In genomic region chr17:3433210-3433609, GRCh38 we compare ENCODE assay signal across 14 cellular contexts. TPM values are rescaled to one million over a fixed set of nuclear protein-coding genes. Genes with fewer than 3 reads are reported as not detected.
DNase-seq lines count a peak whose midpoint lies in the region; ATAC-seq, FAIRE-seq and TF ChIP-seq lines count a peak whose summit lies in the region.
"Not testable (repeated sequence)": the region's sequence is repeated elsewhere in the genome, so short reads cannot be mapped to it uniquely, and the experiment has no call there.
"Had no signal": no experiment of that assay in that cellular context is flagged by ENCODE, and none has a peak within 500 bp of the region (broad histone marks: within the 10 kb centered on the region; RNA-seq: fewer than 3 reads in every experiment).

No MANE protein-coding gene starts in this region.

- not testable (repeated sequence) for H3K79me2 ChIP-seq in SK-N-SH (ENCODE audit: insufficient read depth); HepG2 (ENCODE audit: insufficient read depth, low read length)

- H3K27me3 Mint-ChIP-seq in activated CD8-positive, alpha-beta T cell treated with anti-CD3 and anti-CD28 coated beads, Interleukin-2, amount 10 ng/mL, durations not matched to agents 7 days and 5 days (ENCODE audit: low read depth); endodermal cell (ENCODE audit: insufficient read depth): not testable (repeated sequence)

- DNase-seq in AML-193 (lab: John Stamatoyannopoulos, UW) (peak; percentile 45 to 47), NAMALWA (ENCODE audit: low spot score) (peak; percentile 2), endodermal cell (peak; percentile 89), HepG2 (ENCODE audit: low spot score) (peak; percentile 7)
- DNase-seq in H54 (ENCODE audit: insufficient read length, low spot score); SK-N-SH: not testable (repeated sequence)
- DNase-seq in activated CD8-positive, alpha-beta T cell treated with anti-CD3 and anti-CD28 coated beads, Interleukin-2, amount 10 ng/mL, durations not matched to agents 7 days and 5 days, result peak; percentile 39
- peak; percentile 13 for DNase-seq in stimulated activated CD4-positive, alpha-beta T cell treated with anti-CD3 and anti-CD28 coated beads, Interleukin-12 subunit alpha, Interleukin-12 subunit beta, amount 100 ng/mL, for 4 hours

- POLR2A ChIA-PET in SK-N-SH (lab: Yijun Ruan, JAX); activated CD8-positive, alpha-beta T cell treated with anti-CD3 and anti-CD28 coated beads, Interleukin-2, amount 10 ng/mL, durations not matched to agents 7 days and 5 days (lab: Charles Lee); HepG2 (lab: Yijun Ruan, JAX): not testable (repeated sequence)

- not testable (repeated sequence) for H3K36me3 Mint-ChIP-seq in activated CD8-positive, alpha-beta T cell treated with anti-CD3 and anti-CD28 coated beads, Interleukin-2, amount 10 ng/mL, durations not matched to agents 7 days and 5 days (ENCODE audit: low read depth); endodermal cell (ENCODE audit: low read depth)

- 10% methylated on average over 7 of the region's 7 CpGs for WGBS in SK-N-SH (ENCODE audit: low lambda C conversion rate)
- WGBS in endodermal cell (ENCODE audit: insufficient coverage in 1 of 2, insufficient read length in 1 of 2), 2 experiments, result 41 to 52% methylated on average over 6 to 7 of the region's 7 CpGs
- WGBS in HepG2 (ENCODE audit: low lambda C conversion rate), result 7% methylated on average over 7 of the region's 7 CpGs

- not testable (repeated sequence) for H3K9me3 ChIP-seq in SK-N-SH; HepG2 (ENCODE audit: low read length)
- peaks cover 21% of the 10 kb centered on the region for H3K9me3 ChIP-seq in endodermal cell (ENCODE audit: control insufficient read depth, low read length)

- BruUV-seq in HepG2 (replicated peaks; lab: Mats Ljungman, UMichigan), result not testable (repeated sequence)

- not testable (repeated sequence) for H3K27ac ChIP-seq in SK-N-SH (ENCODE audit: low read depth in 2 of 2, low read length in 1 of 2); endodermal cell (ENCODE audit: low read depth, low read length); HepG2 (ENCODE audit: extremely low read length, insufficient read depth, low read length)

- H3K4me1 Mint-ChIP-seq in activated CD8-positive, alpha-beta T cell treated with anti-CD3 and anti-CD28 coated beads, Interleukin-2, amount 10 ng/mL, durations not matched to agents 7 days and 5 days (ENCODE audit: low read depth); endodermal cell: not testable (repeated sequence)

- not testable (repeated sequence) for H3K36me3 ChIP-seq in SK-N-SH (replicated peaks in 1 of 2; ENCODE audit: control insufficient read depth in 1 of 2, insufficient read depth in 2 of 2, low read length in 1 of 2); endodermal cell (ENCODE audit: control insufficient read depth, insufficient read depth, low read length); HepG2 (replicated peaks in 1 of 2; ENCODE audit: control insufficient read depth in 1 of 2, insufficient read depth in 2 of 2, low read length in 2 of 2)

- CTCF ChIA-PET in SK-N-SH (lab: Yijun Ruan, JAX); activated CD8-positive, alpha-beta T cell treated with anti-CD3 and anti-CD28 coated beads, Interleukin-2, amount 10 ng/mL, durations not matched to agents 7 days and 5 days (lab: Charles Lee); HepG2 (lab: Yijun Ruan, JAX; ENCODE audit: low intra/inter-chr PET ratio, low total read pairs): not testable (repeated sequence)

- intact Hi-C loops in HepG2 (cut with micrococcal nuclease; ENCODE audit: unreplicated experiment), result not testable (repeated sequence)

- TF ChIP-seq RAD21 in SK-N-SH (IDR thresholded peaks at IDR 0.05; ENCODE audit: low read length); HepG2 (CRISPR knock-in tag; IDR thresholded peaks at IDR 0.05): not testable (repeated sequence)

- H2AFZ ChIP-seq in SK-N-SH (ENCODE audit: low read depth); HepG2 (ENCODE audit: low read length): not testable (repeated sequence)

- peak; percentile 88 for FAIRE-seq in H54 (lab: Jason Lieb, UNC)
- FAIRE-seq in HepG2 (lab: Jason Lieb, UNC), result not testable (repeated sequence)

- H3K27ac Mint-ChIP-seq in activated CD8-positive, alpha-beta T cell treated with anti-CD3 and anti-CD28 coated beads, Interleukin-2, amount 10 ng/mL, durations not matched to agents 7 days and 5 days; endodermal cell: not testable (repeated sequence)

- H3K4me1 ChIP-seq in SK-N-SH (ENCODE audit: control insufficient read depth in 1 of 2, insufficient read depth in 2 of 2, low read depth in 1 of 2, low read length in 1 of 2); endodermal cell (ENCODE audit: control insufficient read depth, insufficient read depth, low read length); HepG2 (ENCODE audit: insufficient read depth, low read length): not testable (repeated sequence)

- H3K27me3 ChIP-seq in SK-N-SH (ENCODE audit: insufficient read depth); endodermal cell (ENCODE audit: control insufficient read depth, insufficient read depth, low read length, poor library complexity, severe bottlenecking); HepG2 (ENCODE audit: control insufficient read depth in 1 of 2, insufficient read depth in 2 of 2, low read length in 2 of 2): not testable (repeated sequence)

- ATAC-seq in activated CD8-positive, alpha-beta T cell treated with anti-CD3 and anti-CD28 coated beads, Interleukin-2, amount 10 ng/mL, durations not matched to agents 7 days and 5 days, result not testable (repeated sequence)
- peak; percentile 62 for ATAC-seq in HepG2

- not testable (repeated sequence) for H3F3A ChIP-seq in SK-N-SH (replicated peaks; ENCODE audit: insufficient read depth)

- H3K4me3 Mint-ChIP-seq in activated CD8-positive, alpha-beta T cell treated with anti-CD3 and anti-CD28 coated beads, Interleukin-2, amount 10 ng/mL, durations not matched to agents 7 days and 5 days; endodermal cell: not testable (repeated sequence)

- not testable (repeated sequence) for H3K4me2 ChIP-seq in SK-N-SH; HepG2 (ENCODE audit: low read depth, low read length)

- H3K9me2 ChIP-seq in SK-N-SH, result not testable (repeated sequence)

- H3K9me3 Mint-ChIP-seq in activated CD8-positive, alpha-beta T cell treated with anti-CD3 and anti-CD28 coated beads, Interleukin-2, amount 10 ng/mL, durations not matched to agents 7 days and 5 days (ENCODE audit: insufficient read depth), result not testable (repeated sequence)
- H3K9me3 Mint-ChIP-seq in endodermal cell, result peaks cover 38% of the 10 kb centered on the region

- not testable (repeated sequence) for H4K20me1 ChIP-seq in SK-N-SH (ENCODE audit: insufficient read depth); HepG2 (ENCODE audit: insufficient read depth, low read length)

- H3K9ac ChIP-seq in SK-N-SH; endodermal cell (ENCODE audit: extremely low read depth, low read length, poor library complexity, severe bottlenecking); HepG2 (ENCODE audit: insufficient read depth, low read depth, low read length): not testable (repeated sequence)

- not testable (repeated sequence) for TF ChIP-seq EP300 in SK-N-SH (IDR thresholded peaks at IDR 0.05; ENCODE audit: borderline replicate concordance in 1 of 2, low read depth in 1 of 2, low read length in 1 of 2); HepG2 (IDR thresholded peaks at IDR 0.05; ENCODE audit: low read depth in 2 of 2, low read length in 2 of 2); HepG2 (CRISPR knock-in tag; IDR thresholded peaks at IDR 0.05; ENCODE audit: borderline replicate concordance)

- TF ChIP-seq POLR2A in H54 (IDR thresholded peaks at IDR 0.05; ENCODE audit: low read depth, low read length); HepG2 (IDR thresholded peaks at IDR 0.05; ENCODE audit: insufficient read depth in 1 of 2, low read depth in 2 of 2, low read length in 2 of 2): not testable (repeated sequence)

- not testable (repeated sequence) for H3K4me3 ChIP-seq in SK-N-SH (ENCODE audit: low read depth in 2 of 2, low read length in 1 of 2); endodermal cell (ENCODE audit: low read length); HepG2 (replicated peaks in 1 of 3; ENCODE audit: insufficient read depth in 1 of 3, low read depth in 2 of 3, low read length in 3 of 3)

- TF ChIP-seq CTCF in SK-N-SH (IDR thresholded peaks at IDR 0.05); endodermal cell (conservative IDR thresholded peaks at IDR 0.05): not testable (repeated sequence)
- TF ChIP-seq CTCF in HepG2 (CRISPR knock-in tag; IDR thresholded peaks at IDR 0.05), result peak; percentile 31

- in situ Hi-C loops in HepG2 (cut with HindIII; ENCODE audit: extremely low pct_ligation_motif_present, low pct_unique_long_range_greater_than_20kb), result not testable (repeated sequence)

RNA-seq across cellular contexts. Expression of gene OR1E2, which starts 0.4 kb away (rescaled TPM):
- polyA plus RNA-seq in SK-N-SH (2012; rRNA removed) (not detected in 2 replicates), HepG2 (2011; rRNA removed) (not detected in 2 replicates)
- not detected in 2 replicates for polyA plus RNA-seq in SK-N-SH (2012; cell fraction: cytosol; rRNA removed)
- polyA plus RNA-seq in SK-N-SH (2012; cell fraction: nucleus; rRNA removed), result not detected in 2 replicates
- total RNA-seq in activated CD8-positive, alpha-beta T cell treated with anti-CD3 and anti-CD28 coated beads, Interleukin-2, amount 10 ng/mL, durations not matched to agents 7 days and 5 days, result not detected
- total RNA-seq in endodermal cell (not detected), HepG2 (2016; rRNA removed; fragmentation: Illumina TruSeq; extraction: Trizol) (not detected in 2 replicates)
- polyA plus RNA-seq in endodermal cell (2013, experiment 1 of 2), result not detected
- polyA plus RNA-seq in endodermal cell (2013, experiment 2 of 2), result not detected
- total RNA-seq in HepG2 (2016; cell fraction: cytosol; rRNA removed; fragmentation: Illumina TruSeq; extraction: Trizol; ENCODE audit: low read depth), result not detected in 2 replicates
- not detected in 2 replicates for total RNA-seq in HepG2 (2016; cell fraction: insoluble cytoplasmic fraction; rRNA removed; fragmentation: Illumina TruSeq; extraction: Trizol)
- not detected in 2 replicates for total RNA-seq in HepG2 (2016; cell fraction: membrane; rRNA removed; fragmentation: Illumina TruSeq; extraction: Trizol)
- not detected in 2 replicates for total RNA-seq in HepG2 (2016; cell fraction: nucleus; rRNA removed; fragmentation: Illumina TruSeq; extraction: Trizol)
- not detected in 2 replicates for polyA plus RNA-seq in HepG2 (2011; cell fraction: cytosol; rRNA removed)
- not detected in 2 replicates for polyA plus RNA-seq in HepG2 (2011; cell fraction: nucleus; rRNA removed)
- not detected in 2 replicates for polyA plus RNA-seq in HepG2 (2012)
- not detected in 2 replicates for polyA plus RNA-seq in HepG2 (2016; cell fraction: cytosol; fragmentation: Illumina TruSeq; extraction: Trizol; ENCODE audit: low read depth)
- not detected in 2 replicates for polyA plus RNA-seq in HepG2 (2016; cell fraction: insoluble cytoplasmic fraction; fragmentation: Illumina TruSeq; extraction: Trizol; ENCODE audit: low read depth)
- polyA plus RNA-seq in HepG2 (2016; cell fraction: membrane; fragmentation: Illumina TruSeq; extraction: Trizol; ENCODE audit: low read depth), result not detected in 2 replicates
- polyA plus RNA-seq in HepG2 (2016; cell fraction: nucleus; fragmentation: Illumina TruSeq; extraction: Trizol; ENCODE audit: insufficient read depth, low read depth), result not detected in 2 replicates
- polyA minus RNA-seq in HepG2 (2011; rRNA and poly(A)+ RNA removed; ENCODE audit: low replicate concordance), result not detected in 2 replicates
- polyA minus RNA-seq in HepG2 (2011; cell fraction: cytosol; rRNA and poly(A)+ RNA removed), result not detected in 2 replicates
- polyA minus RNA-seq in HepG2 (2011; cell fraction: nucleus; rRNA and poly(A)+ RNA removed), result not detected in 2 replicates
- total RNA-seq: activated naive CD4-positive, alpha-beta T cell treated with anti-CD3 and anti-CD28 coated beads, Interleukin-2, amount 50 U/mL, for 72 hours; dermis microvascular lymphatic vessel endothelial cell; esophagus muscularis mucosa; skeletal muscle tissue; urinary bladder had no signal
- polyA plus RNA-seq: CD14-positive monocyte, urinary bladder had no signal

RNA-seq across cellular contexts. Expression of gene OR3A3, which starts 22.0 kb away (rescaled TPM):
- polyA plus RNA-seq in SK-N-SH (2012; rRNA removed) (not detected in 2 replicates), HepG2 (2011; rRNA removed) (not detected in 2 replicates)
- polyA plus RNA-seq in SK-N-SH (2012; cell fraction: cytosol; rRNA removed), result not detected in 2 replicates
- polyA plus RNA-seq in SK-N-SH (2012; cell fraction: nucleus; rRNA removed), result not detected in 2 replicates
- total RNA-seq in activated CD8-positive, alpha-beta T cell treated with anti-CD3 and anti-CD28 coated beads, Interleukin-2, amount 10 ng/mL, durations not matched to agents 7 days and 5 days, result not detected
- total RNA-seq in endodermal cell (not detected), HepG2 (2016; rRNA removed; fragmentation: Illumina TruSeq; extraction: Trizol) (not detected in 2 replicates)
- not detected for polyA plus RNA-seq in endodermal cell (2013, experiment 1 of 2)
- polyA plus RNA-seq in endodermal cell (2013, experiment 2 of 2), result not detected
- total RNA-seq in HepG2 (2016; cell fraction: cytosol; rRNA removed; fragmentation: Illumina TruSeq; extraction: Trizol; ENCODE audit: low read depth), result not detected in 2 replicates
- total RNA-seq in HepG2 (2016; cell fraction: insoluble cytoplasmic fraction; rRNA removed; fragmentation: Illumina TruSeq; extraction: Trizol), result not detected in 2 replicates
- not detected in 2 replicates for total RNA-seq in HepG2 (2016; cell fraction: membrane; rRNA removed; fragmentation: Illumina TruSeq; extraction: Trizol)
- not detected in 2 replicates for total RNA-seq in HepG2 (2016; cell fraction: nucleus; rRNA removed; fragmentation: Illumina TruSeq; extraction: Trizol)
- polyA plus RNA-seq in HepG2 (2011; cell fraction: cytosol; rRNA removed), result not detected in 2 replicates
- polyA plus RNA-seq in HepG2 (2011; cell fraction: nucleus; rRNA removed), result not detected in 2 replicates
- not detected in 2 replicates for polyA plus RNA-seq in HepG2 (2012)
- not detected in 2 replicates for polyA plus RNA-seq in HepG2 (2016; cell fraction: cytosol; fragmentation: Illumina TruSeq; extraction: Trizol; ENCODE audit: low read depth)
- polyA plus RNA-seq in HepG2 (2016; cell fraction: insoluble cytoplasmic fraction; fragmentation: Illumina TruSeq; extraction: Trizol; ENCODE audit: low read depth), result not detected in 2 replicates
- polyA plus RNA-seq in HepG2 (2016; cell fraction: membrane; fragmentation: Illumina TruSeq; extraction: Trizol; ENCODE audit: low read depth), result not detected in 2 replicates
- not detected in 2 replicates for polyA plus RNA-seq in HepG2 (2016; cell fraction: nucleus; fragmentation: Illumina TruSeq; extraction: Trizol; ENCODE audit: insufficient read depth, low read depth)
- polyA minus RNA-seq in HepG2 (2011; rRNA and poly(A)+ RNA removed; ENCODE audit: low replicate concordance), result not detected in 2 replicates
- not detected in 2 replicates for polyA minus RNA-seq in HepG2 (2011; cell fraction: cytosol; rRNA and poly(A)+ RNA removed)
- not detected in 2 replicates for polyA minus RNA-seq in HepG2 (2011; cell fraction: nucleus; rRNA and poly(A)+ RNA removed)
- total RNA-seq: activated naive CD4-positive, alpha-beta T cell treated with anti-CD3 and anti-CD28 coated beads, Interleukin-2, amount 50 U/mL, for 72 hours; dermis microvascular lymphatic vessel endothelial cell; esophagus muscularis mucosa; skeletal muscle tissue; urinary bladder had no signal
- polyA plus RNA-seq: CD14-positive monocyte, urinary bladder had no signal

RNA-seq across cellular contexts. Expression of gene OR1E1, which starts 35.0 kb away (rescaled TPM):
- not detected in 2 replicates for polyA plus RNA-seq in SK-N-SH (2012; rRNA removed)
- not detected in 2 replicates for polyA plus RNA-seq in SK-N-SH (2012; cell fraction: cytosol; rRNA removed)
- polyA plus RNA-seq in SK-N-SH (2012; cell fraction: nucleus; rRNA removed), result not detected in 2 replicates
- not detected for total RNA-seq in activated CD8-positive, alpha-beta T cell treated with anti-CD3 and anti-CD28 coated beads, Interleukin-2, amount 10 ng/mL, durations not matched to agents 7 days and 5 days
- not detected for total RNA-seq in endodermal cell
- polyA plus RNA-seq in endodermal cell (2013, experiment 1 of 2), result not detected
- not detected for polyA plus RNA-seq in endodermal cell (2013, experiment 2 of 2)
- not detected in 2 replicates for total RNA-seq in HepG2 (2016; rRNA removed; fragmentation: Illumina TruSeq; extraction: Trizol)
- total RNA-seq in HepG2 (2016; cell fraction: cytosol; rRNA removed; fragmentation: Illumina TruSeq; extraction: Trizol; ENCODE audit: low read depth), result not detected in 2 replicates
- not detected in 2 replicates for total RNA-seq in HepG2 (2016; cell fraction: insoluble cytoplasmic fraction; rRNA removed; fragmentation: Illumina TruSeq; extraction: Trizol)
- total RNA-seq in HepG2 (2016; cell fraction: membrane; rRNA removed; fragmentation: Illumina TruSeq; extraction: Trizol), result not detected in 2 replicates
- total RNA-seq in HepG2 (2016; cell fraction: nucleus; rRNA removed; fragmentation: Illumina TruSeq; extraction: Trizol), result not detected in 2 replicates
- not detected in 2 replicates for polyA plus RNA-seq in HepG2 (2011; rRNA removed)
- polyA plus RNA-seq in HepG2 (2011; cell fraction: cytosol; rRNA removed), result not detected in 2 replicates
- polyA plus RNA-seq in HepG2 (2011; cell fraction: nucleus; rRNA removed), result not detected in 2 replicates
- polyA plus RNA-seq in HepG2 (2012), result not detected in 2 replicates
- polyA plus RNA-seq in HepG2 (2016; cell fraction: cytosol; fragmentation: Illumina TruSeq; extraction: Trizol; ENCODE audit: low read depth), result not detected in 2 replicates
- polyA plus RNA-seq in HepG2 (2016; cell fraction: insoluble cytoplasmic fraction; fragmentation: Illumina TruSeq; extraction: Trizol; ENCODE audit: low read depth), result not detected in 2 replicates
- polyA plus RNA-seq in HepG2 (2016; cell fraction: membrane; fragmentation: Illumina TruSeq; extraction: Trizol; ENCODE audit: low read depth), result not detected in 2 replicates
- not detected in 2 replicates for polyA plus RNA-seq in HepG2 (2016; cell fraction: nucleus; fragmentation: Illumina TruSeq; extraction: Trizol; ENCODE audit: insufficient read depth, low read depth)
- polyA minus RNA-seq in HepG2 (2011; rRNA and poly(A)+ RNA removed; ENCODE audit: low replicate concordance), result 0.10 TPM in 1 of 2 replicates, not detected in the other
- polyA minus RNA-seq in HepG2 (2011; cell fraction: cytosol; rRNA and poly(A)+ RNA removed), result not detected in 2 replicates
- polyA minus RNA-seq in HepG2 (2011; cell fraction: nucleus; rRNA and poly(A)+ RNA removed), result not detected in 2 replicates
- total RNA-seq: activated naive CD4-positive, alpha-beta T cell treated with anti-CD3 and anti-CD28 coated beads, Interleukin-2, amount 50 U/mL, for 72 hours; dermis microvascular lymphatic vessel endothelial cell; esophagus muscularis mucosa; skeletal muscle tissue; urinary bladder had no signal
- polyA plus RNA-seq: CD14-positive monocyte, urinary bladder had no signal

RNA-seq across cellular contexts. Expression of gene SPATA22, which starts 38.4 kb away (rescaled TPM):
- not detected in 2 replicates for polyA plus RNA-seq in SK-N-SH (2012; rRNA removed)
- not detected in 2 replicates for polyA plus RNA-seq in SK-N-SH (2012; cell fraction: cytosol; rRNA removed)
- polyA plus RNA-seq in SK-N-SH (2012; cell fraction: nucleus; rRNA removed), result not detected in 2 replicates
- not detected for total RNA-seq in activated CD8-positive, alpha-beta T cell treated with anti-CD3 and anti-CD28 coated beads, Interleukin-2, amount 10 ng/mL, durations not matched to agents 7 days and 5 days
- not detected for total RNA-seq in endodermal cell
- polyA plus RNA-seq in endodermal cell (2013, experiment 1 of 2), result not detected
- 0.17 TPM for polyA plus RNA-seq in endodermal cell (2013, experiment 2 of 2)
- not detected in 2 replicates for total RNA-seq in HepG2 (2016; rRNA removed; fragmentation: Illumina TruSeq; extraction: Trizol)
- total RNA-seq in HepG2 (2016; cell fraction: cytosol; rRNA removed; fragmentation: Illumina TruSeq; extraction: Trizol; ENCODE audit: low read depth), result not detected in 2 replicates
- total RNA-seq in HepG2 (2016; cell fraction: insoluble cytoplasmic fraction; rRNA removed; fragmentation: Illumina TruSeq; extraction: Trizol), result 0.24 TPM in 1 of 2 replicates, not detected in the other
- total RNA-seq in HepG2 (2016; cell fraction: membrane; rRNA removed; fragmentation: Illumina TruSeq; extraction: Trizol), result not detected in 2 replicates
- total RNA-seq in HepG2 (2016; cell fraction: nucleus; rRNA removed; fragmentation: Illumina TruSeq; extraction: Trizol), result not detected in 2 replicates
- polyA plus RNA-seq in HepG2 (2011; rRNA removed), result not detected in 2 replicates
- polyA plus RNA-seq in HepG2 (2011; cell fraction: cytosol; rRNA removed), result not detected in 2 replicates
- polyA plus RNA-seq in HepG2 (2011; cell fraction: nucleus; rRNA removed), result not detected in 2 replicates
- polyA plus RNA-seq in HepG2 (2012), result not detected in 2 replicates
- polyA plus RNA-seq in HepG2 (2016; cell fraction: cytosol; fragmentation: Illumina TruSeq; extraction: Trizol; ENCODE audit: low read depth), result not detected in 2 replicates
- not detected in 2 replicates for polyA plus RNA-seq in HepG2 (2016; cell fraction: insoluble cytoplasmic fraction; fragmentation: Illumina TruSeq; extraction: Trizol; ENCODE audit: low read depth)
- polyA plus RNA-seq in HepG2 (2016; cell fraction: membrane; fragmentation: Illumina TruSeq; extraction: Trizol; ENCODE audit: low read depth), result not detected in 2 replicates
- polyA plus RNA-seq in HepG2 (2016; cell fraction: nucleus; fragmentation: Illumina TruSeq; extraction: Trizol; ENCODE audit: insufficient read depth, low read depth), result not detected in 2 replicates
- polyA minus RNA-seq in HepG2 (2011; rRNA and poly(A)+ RNA removed; ENCODE audit: low replicate concordance), result not detected in 2 replicates
- not detected in 2 replicates for polyA minus RNA-seq in HepG2 (2011; cell fraction: cytosol; rRNA and poly(A)+ RNA removed)
- not detected in 2 replicates for polyA minus RNA-seq in HepG2 (2011; cell fraction: nucleus; rRNA and poly(A)+ RNA removed)
- total RNA-seq: activated naive CD4-positive, alpha-beta T cell treated with anti-CD3 and anti-CD28 coated beads, Interleukin-2, amount 50 U/mL, for 72 hours had no signal
- polyA plus RNA-seq: CD14-positive monocyte had no signal

RNA-seq across cellular contexts. Expression of gene ASPA, which starts 42.6 kb away (rescaled TPM):
- not detected in 2 replicates for polyA plus RNA-seq in SK-N-SH (2012; rRNA removed)
- polyA plus RNA-seq in SK-N-SH (2012; cell fraction: cytosol; rRNA removed), result under 0.01 TPM in 1 of 2 replicates, not detected in the other
- polyA plus RNA-seq in SK-N-SH (2012; cell fraction: nucleus; rRNA removed), result 0.04 TPM in 1 of 2 replicates, not detected in the other
- total RNA-seq in activated CD8-positive, alpha-beta T cell treated with anti-CD3 and anti-CD28 coated beads, Interleukin-2, amount 10 ng/mL, durations not matched to agents 7 days and 5 days, result not detected
- total RNA-seq in endodermal cell, result not detected
- not detected for polyA plus RNA-seq in endodermal cell (2013, experiment 1 of 2)
- polyA plus RNA-seq in endodermal cell (2013, experiment 2 of 2), result not detected
- not detected in 2 replicates for total RNA-seq in HepG2 (2016; rRNA removed; fragmentation: Illumina TruSeq; extraction: Trizol)
- total RNA-seq in HepG2 (2016; cell fraction: cytosol; rRNA removed; fragmentation: Illumina TruSeq; extraction: Trizol; ENCODE audit: low read depth), result not detected in 2 replicates
- not detected in 2 replicates for total RNA-seq in HepG2 (2016; cell fraction: insoluble cytoplasmic fraction; rRNA removed; fragmentation: Illumina TruSeq; extraction: Trizol)
- total RNA-seq in HepG2 (2016; cell fraction: membrane; rRNA removed; fragmentation: Illumina TruSeq; extraction: Trizol), result not detected in 2 replicates
- total RNA-seq in HepG2 (2016; cell fraction: nucleus; rRNA removed; fragmentation: Illumina TruSeq; extraction: Trizol), result not detected in 2 replicates
- not detected in 2 replicates for polyA plus RNA-seq in HepG2 (2011; rRNA removed)
- polyA plus RNA-seq in HepG2 (2011; cell fraction: cytosol; rRNA removed), result 0.01 TPM in 1 of 2 replicates, not detected in the other
- polyA plus RNA-seq in HepG2 (2011; cell fraction: nucleus; rRNA removed), result not detected in 2 replicates
- polyA plus RNA-seq in HepG2 (2012), result 0.09 and 0.13 TPM in 2 replicates
- not detected in 2 replicates for polyA plus RNA-seq in HepG2 (2016; cell fraction: cytosol; fragmentation: Illumina TruSeq; extraction: Trizol; ENCODE audit: low read depth)
- polyA plus RNA-seq in HepG2 (2016; cell fraction: insoluble cytoplasmic fraction; fragmentation: Illumina TruSeq; extraction: Trizol; ENCODE audit: low read depth), result not detected in 2 replicates
- polyA plus RNA-seq in HepG2 (2016; cell fraction: membrane; fragmentation: Illumina TruSeq; extraction: Trizol; ENCODE audit: low read depth), result not detected in 2 replicates
- not detected in 2 replicates for polyA plus RNA-seq in HepG2 (2016; cell fraction: nucleus; fragmentation: Illumina TruSeq; extraction: Trizol; ENCODE audit: insufficient read depth, low read depth)
- polyA minus RNA-seq in HepG2 (2011; rRNA and poly(A)+ RNA removed; ENCODE audit: low replicate concordance), result 0.02 TPM in 1 of 2 replicates, not detected in the other
- not detected in 2 replicates for polyA minus RNA-seq in HepG2 (2011; cell fraction: cytosol; rRNA and poly(A)+ RNA removed)
- polyA minus RNA-seq in HepG2 (2011; cell fraction: nucleus; rRNA and poly(A)+ RNA removed), result not detected in 2 replicates
- polyA plus RNA-seq: CD14-positive monocyte had no signal
